ENCODE assay signal across 12 cellular contexts in genomic region chr17:63356275-63356905, GRCh38.
DNase-seq lines count a peak whose midpoint lies in the region; ATAC-seq, FAIRE-seq and TF ChIP-seq lines count a peak whose summit lies in the region.
"Had no signal": no experiment of that assay in that cellular context is flagged by ENCODE, and none has a peak within 500 bp of the region (broad histone marks: within the 10 kb centered on the region; RNA-seq: fewer than 3 reads in every experiment).

No MANE protein-coding gene starts in this region.

- peaks cover 10% of the 10 kb centered on the region for H3K36me3 ChIP-seq in adipocyte (ENCODE audit: control insufficient read depth, insufficient read depth, low read length, severe bottlenecking)

- H3K27ac Mint-ChIP-seq in T-cell = no peak overlapping the region
- no peak overlapping the region for H3K27ac Mint-ChIP-seq in natural killer cell
- H3K27ac Mint-ChIP-seq: nephron progenitor cell, T-helper 17 cell had no signal

- H3K4me3 ChIP-seq in adipocyte (ENCODE audit: low read length) = peak overlapping the region; percentile 17
- H3K4me3 ChIP-seq in skin epidermis = no peak overlapping the region

- H3K36me3 Mint-ChIP-seq in T-cell = peaks cover 27% of the 10 kb centered on the region
- H3K36me3 Mint-ChIP-seq in natural killer cell = no peaks in the 10 kb centered on the region

- DNase-seq in H54 (ENCODE audit: insufficient read length, low spot score) (peak; percentile 50), adipocyte (ENCODE audit: low read depth) (peak; percentile 90), foreskin melanocyte (peak; percentile 91), T-cell (no peak), NCI-H1092 treated with DMSO at 0.1 percent for 48 hours (lab: John Stamatoyannopoulos, UW) (no peak), natural killer cell (no peak)
- DNase-seq: activated effector memory CD4-positive, alpha-beta T cell treated with Interleukin-2 at 50 U/mL for 16 hours; NCI-H2029; nephron progenitor cell; T-helper 17 cell had no signal

- H3K9ac ChIP-seq in adipocyte (ENCODE audit: low read length) = peak overlapping the region; percentile 67

- CTCF ChIA-PET in T-cell (lab: Charles Lee) = interaction anchor here in 1 of 2 donors (0.5 kb wide), 1 partner anchor 942 kb away, joined by 3 read pairs; no protein-coding TSS in a partner anchor

- H3K4me1 Mint-ChIP-seq in T-cell (no peaks in the 10 kb centered on the region), natural killer cell (no peaks in the 10 kb centered on the region)

- TF ChIP-seq CTCF in natural killer cell (IDR thresholded peaks at IDR 0.05) = no peak

- no peaks in the 10 kb centered on the region for H3K27me3 ChIP-seq in adipocyte (replicated peaks; ENCODE audit: control insufficient read depth, insufficient read depth, low read length)

- intact Hi-C loops in natural killer cell (cut with micrococcal nuclease) = no loop called here

- POLR2A ChIA-PET in T-cell (lab: Charles Lee) = no interaction called here

- ATAC-seq in T-cell (replicated peaks in 1 of 4) (no peak), GM18867 (IDR thresholded peaks at IDR 0.05; ENCODE audit: unreplicated experiment) (no peak), natural killer cell (no peak)
- ATAC-seq: T-helper 17 cell had no signal

- peak; percentile 96 for FAIRE-seq in H54 (lab: Jason Lieb, UNC)

- no peaks in the 10 kb centered on the region for H3K9me3 ChIP-seq in adipocyte (ENCODE audit: control insufficient read depth, low read length)

- H3K4me1 ChIP-seq in adipocyte (ENCODE audit: control insufficient read depth, insufficient read depth, low read length) = peaks cover 52% of the 10 kb centered on the region

- H3K27me3 Mint-ChIP-seq in T-cell (no peaks in the 10 kb centered on the region), natural killer cell (ENCODE audit: low read depth in 2 of 2) (no peaks in the 10 kb centered on the region)
- H3K27me3 Mint-ChIP-seq: T-helper 17 cell had no signal

- H3K9me3 Mint-ChIP-seq in T-cell (no peaks in the 10 kb centered on the region), natural killer cell (no peaks in the 10 kb centered on the region)
- H3K9me3 Mint-ChIP-seq: nephron progenitor cell had no signal

- H3K27ac ChIP-seq in skin epidermis = peak overlapping the region in 15 of 21 experiments; percentile 4 to 65 (median 40)

- H3K4me3 Mint-ChIP-seq in T-cell (no peak overlapping the region), natural killer cell (no peak overlapping the region)
- H3K4me3 Mint-ChIP-seq: nephron progenitor cell, T-helper 17 cell had no signal

- TF ChIP-seq POLR2A in H54 (IDR thresholded peaks at IDR 0.05; ENCODE audit: low read depth, low read length) = no peak

Comparison
In these comparisons a context has a peak if more than half of its experiments do, and no peak if none do; other contexts are left out.
1. DNase-seq: peak in H54 (single experiment), adipocyte (single experiment) and foreskin melanocyte (single experiment); none in T-cell (0 of 34), NCI-H1092 treated with DMSO at 0.1 percent for 48 hours (single experiment) and natural killer cell (single experiment).